Comparison of ENCODE assay signal across 1 cellular context in the genomic region with DNA sequence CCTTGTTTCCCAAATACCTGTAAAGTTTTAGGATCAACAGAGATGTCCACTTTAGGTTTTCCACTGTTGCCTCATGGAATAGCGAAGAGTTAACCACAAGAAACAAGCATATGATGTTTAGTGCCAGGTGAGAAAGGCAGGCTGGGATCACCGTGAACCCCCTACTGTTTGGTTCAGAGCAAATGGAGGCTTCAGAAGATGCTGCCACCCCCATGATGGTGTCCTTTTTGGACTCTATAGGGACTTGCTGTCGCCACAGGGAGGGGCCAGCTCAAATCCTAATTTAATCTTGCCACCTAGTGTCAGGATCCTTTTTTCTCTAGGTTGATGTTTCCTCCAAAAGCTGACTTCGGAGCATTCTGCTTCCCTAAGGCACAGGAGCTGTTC.
TF ChIP-seq lines count a peak whose summit lies in the region.

No MANE protein-coding gene starts in this region.

TF ChIP-seq in HCT116, 20 proteins besides CTCF, POLR2A, EP300 and RAD21 (continued from another document):
- TF ChIP-seq, protein P1, sequence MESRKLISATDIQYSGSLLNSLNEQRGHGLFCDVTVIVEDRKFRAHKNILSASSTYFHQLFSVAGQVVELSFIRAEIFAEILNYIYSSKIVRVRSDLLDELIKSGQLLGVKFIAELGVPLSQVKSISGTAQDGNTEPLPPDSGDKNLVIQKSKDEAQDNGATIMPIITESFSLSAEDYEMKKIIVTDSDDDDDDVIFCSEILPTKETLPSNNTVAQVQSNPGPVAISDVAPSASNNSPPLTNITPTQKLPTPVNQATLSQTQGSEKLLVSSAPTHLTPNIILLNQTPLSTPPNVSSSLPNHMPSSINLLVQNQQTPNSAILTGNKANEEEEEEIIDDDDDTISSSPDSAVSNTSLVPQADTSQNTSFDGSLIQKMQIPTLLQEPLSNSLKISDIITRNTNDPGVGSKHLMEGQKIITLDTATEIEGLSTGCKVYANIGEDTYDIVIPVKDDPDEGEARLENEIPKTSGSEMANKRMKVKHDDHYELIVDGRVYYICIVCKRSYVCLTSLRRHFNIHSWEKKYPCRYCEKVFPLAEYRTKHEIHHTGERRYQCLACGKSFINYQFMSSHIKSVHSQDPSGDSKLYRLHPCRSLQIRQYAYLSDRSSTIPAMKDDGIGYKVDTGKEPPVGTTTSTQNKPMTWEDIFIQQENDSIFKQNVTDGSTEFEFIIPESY (IDR thresholded peaks at IDR 0.05; ENCODE audit: extremely low read depth, insufficient replicate concordance, low read length) = no peak
- TF ChIP-seq, protein P2, sequence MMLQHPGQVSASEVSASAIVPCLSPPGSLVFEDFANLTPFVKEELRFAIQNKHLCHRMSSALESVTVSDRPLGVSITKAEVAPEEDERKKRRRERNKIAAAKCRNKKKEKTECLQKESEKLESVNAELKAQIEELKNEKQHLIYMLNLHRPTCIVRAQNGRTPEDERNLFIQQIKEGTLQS (IDR thresholded peaks at IDR 0.05) = no peak
- TF ChIP-seq, protein P3, sequence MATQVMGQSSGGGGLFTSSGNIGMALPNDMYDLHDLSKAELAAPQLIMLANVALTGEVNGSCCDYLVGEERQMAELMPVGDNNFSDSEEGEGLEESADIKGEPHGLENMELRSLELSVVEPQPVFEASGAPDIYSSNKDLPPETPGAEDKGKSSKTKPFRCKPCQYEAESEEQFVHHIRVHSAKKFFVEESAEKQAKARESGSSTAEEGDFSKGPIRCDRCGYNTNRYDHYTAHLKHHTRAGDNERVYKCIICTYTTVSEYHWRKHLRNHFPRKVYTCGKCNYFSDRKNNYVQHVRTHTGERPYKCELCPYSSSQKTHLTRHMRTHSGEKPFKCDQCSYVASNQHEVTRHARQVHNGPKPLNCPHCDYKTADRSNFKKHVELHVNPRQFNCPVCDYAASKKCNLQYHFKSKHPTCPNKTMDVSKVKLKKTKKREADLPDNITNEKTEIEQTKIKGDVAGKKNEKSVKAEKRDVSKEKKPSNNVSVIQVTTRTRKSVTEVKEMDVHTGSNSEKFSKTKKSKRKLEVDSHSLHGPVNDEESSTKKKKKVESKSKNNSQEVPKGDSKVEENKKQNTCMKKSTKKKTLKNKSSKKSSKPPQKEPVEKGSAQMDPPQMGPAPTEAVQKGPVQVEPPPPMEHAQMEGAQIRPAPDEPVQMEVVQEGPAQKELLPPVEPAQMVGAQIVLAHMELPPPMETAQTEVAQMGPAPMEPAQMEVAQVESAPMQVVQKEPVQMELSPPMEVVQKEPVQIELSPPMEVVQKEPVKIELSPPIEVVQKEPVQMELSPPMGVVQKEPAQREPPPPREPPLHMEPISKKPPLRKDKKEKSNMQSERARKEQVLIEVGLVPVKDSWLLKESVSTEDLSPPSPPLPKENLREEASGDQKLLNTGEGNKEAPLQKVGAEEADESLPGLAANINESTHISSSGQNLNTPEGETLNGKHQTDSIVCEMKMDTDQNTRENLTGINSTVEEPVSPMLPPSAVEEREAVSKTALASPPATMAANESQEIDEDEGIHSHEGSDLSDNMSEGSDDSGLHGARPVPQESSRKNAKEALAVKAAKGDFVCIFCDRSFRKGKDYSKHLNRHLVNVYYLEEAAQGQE (IDR thresholded peaks at IDR 0.05; ENCODE audit: low read depth) = no peak
- TF ChIP-seq EGR1 (IDR thresholded peaks at IDR 0.05; ENCODE audit: low read depth) (no peak), CEBPB (IDR thresholded peaks at IDR 0.05; ENCODE audit: low read depth) (no peak), ELF1 (IDR thresholded peaks at IDR 0.05; ENCODE audit: borderline replicate concordance, low read depth) (no peak), EZH2 (IDR thresholded peaks at IDR 0.05) (no peak), ZNF274 (IDR thresholded peaks at IDR 0.05; ENCODE audit: low read depth, low read length) (no peak), TCF7L2 (IDR thresholded peaks at IDR 0.05; ENCODE audit: borderline replicate concordance, extremely low read depth, insufficient read depth, insufficient read length) (no peak), SIN3A (IDR thresholded peaks at IDR 0.05; ENCODE audit: low read depth) (no peak), CBX3 (IDR thresholded peaks at IDR 0.05; ENCODE audit: low read depth) (no peak), JUND (IDR thresholded peaks at IDR 0.05) (no peak), FOSL1 (IDR thresholded peaks at IDR 0.05; ENCODE audit: low read depth) (no peak), ZFX (IDR thresholded peaks at IDR 0.05) (no peak), SP1 (IDR thresholded peaks at IDR 0.05; ENCODE audit: low read depth) (no peak)
